20 cellular contexts compared by ENCODE assay signal in the genomic region with DNA sequence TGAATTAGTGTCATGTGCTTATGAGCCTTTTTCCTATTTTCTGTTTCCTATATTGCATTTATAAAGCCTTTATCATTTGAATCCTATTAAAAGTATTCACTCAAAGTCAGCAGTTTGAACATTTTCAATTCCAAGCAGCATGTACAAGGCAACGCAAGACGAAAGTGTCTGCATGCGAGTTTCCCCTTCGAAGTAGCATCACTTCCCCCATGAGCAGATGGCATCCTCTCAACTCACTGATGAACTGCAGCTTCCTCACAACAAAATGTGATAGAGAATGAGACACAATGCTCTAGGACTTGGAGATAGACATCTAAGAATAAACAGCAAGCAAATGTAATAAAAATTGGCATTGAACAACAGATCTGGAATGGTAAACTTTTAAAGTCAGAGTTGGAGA.
DNase-seq lines count a peak whose midpoint lies in the region; ATAC-seq, FAIRE-seq and TF ChIP-seq lines count a peak whose summit lies in the region.
"Had no signal": no experiment of that assay in that cellular context is flagged by ENCODE, and none has a peak within 500 bp of the region (broad histone marks: within the 10 kb centered on the region; RNA-seq: fewer than 3 reads in every experiment).

No MANE protein-coding gene starts in this region.

- FAIRE-seq in GM12891 (lab: Jason Lieb, UNC): no peak
- FAIRE-seq: HTR-8/SVneo had no signal

- DNase-seq in GM12865 (ENCODE audit: low read depth) (peak; percentile 41), NOMO-1 (lab: John Stamatoyannopoulos, UW; ENCODE audit: unreplicated experiment in 2 of 2) (peak; percentile 42 to 62), psoas muscle (no peak), GM12891 (ENCODE audit: insufficient read length, low spot score) (no peak)
- DNase-seq in activated effector memory CD4-positive, alpha-beta T cell treated with Interleukin-2 at 50 U/mL for 16 hours: no peak
- DNase-seq: BE2C; Calu3; CD4-positive, alpha-beta memory T cell; DMS53; NCI-H1417 treated with DMSO at 0.1 percent for 48 hours; NCI-H2081; NCI-H510A treated with DMSO at 0.1 percent for 48 hours; NCI-H82; OCI-M1; RPMI8226; SIG-M5 had no signal

- no peaks in the 10 kb centered on the region for H3K4me1 ChIP-seq in psoas muscle
- H3K4me1 ChIP-seq: BE2C, HAP-1 had no signal

- 81 to 90% (median 88%) methylated on average over 4 of the region's 4 CpGs for WGBS in psoas muscle, 3 donors

- H3K4me3 ChIP-seq in GM12865 (ENCODE audit: low read depth, low read length) (no peak overlapping the region), psoas muscle (no peak overlapping the region)
- H3K4me3 ChIP-seq: HAP-1 had no signal

- TF ChIP-seq POLR2A in GM12891 (IDR thresholded peaks at IDR 0.05; ENCODE audit: low read depth, low read length): no peak

- H3K9me3 Mint-ChIP-seq in dendritic cell treated with granulocyte-macrophage colony-stimulating factor and Interleukin-4, amounts not matched to agents 40 ng/mL and 50 ng/mL, for 4 days: no peaks in the 10 kb centered on the region
- H3K9me3 Mint-ChIP-seq: CD4-positive, alpha-beta memory T cell had no signal

- H3K27ac Mint-ChIP-seq in dendritic cell treated with granulocyte-macrophage colony-stimulating factor and Interleukin-4, amounts not matched to agents 40 ng/mL and 50 ng/mL, for 4 days: peak overlapping the region; percentile 66
- H3K27ac Mint-ChIP-seq: CD4-positive, alpha-beta memory T cell had no signal

- H3K36me3 Mint-ChIP-seq in dendritic cell treated with granulocyte-macrophage colony-stimulating factor and Interleukin-4, amounts not matched to agents 40 ng/mL and 50 ng/mL, for 4 days (ENCODE audit: low read depth): peaks cover 5% of the 10 kb centered on the region

- ATAC-seq in psoas muscle: no peak
- ATAC-seq in GM19351 (IDR thresholded peaks at IDR 0.05; ENCODE audit: unreplicated experiment): no peak

- H3K36me3 ChIP-seq in psoas muscle (ENCODE audit: insufficient read depth in 1 of 2, low read depth in 1 of 2): no peaks in the 10 kb centered on the region
- H3K36me3 ChIP-seq: BE2C, HAP-1 had no signal

- no peak for TF ChIP-seq CTCF in GM12865 (IDR thresholded peaks at IDR 0.05; ENCODE audit: insufficient read depth, low read depth, low read length, missing control alignments)
- TF ChIP-seq CTCF in psoas muscle (IDR thresholded peaks at IDR 0.05): no peak

- no peak overlapping the region for H3K4me3 Mint-ChIP-seq in dendritic cell treated with granulocyte-macrophage colony-stimulating factor and Interleukin-4, amounts not matched to agents 40 ng/mL and 50 ng/mL, for 4 days
- H3K4me3 Mint-ChIP-seq: CD4-positive, alpha-beta memory T cell had no signal

- intact Hi-C loops in dendritic cell treated with granulocyte-macrophage colony-stimulating factor and Interleukin-4, amounts not matched to agents 40 ng/mL and 50 ng/mL, for 4 days (cut with micrococcal nuclease): no loop called here
- intact Hi-C loops in psoas muscle (cut with DNase I): no loop called here

- peaks cover 32% of the 10 kb centered on the region for H3K4me1 Mint-ChIP-seq in dendritic cell treated with granulocyte-macrophage colony-stimulating factor and Interleukin-4, amounts not matched to agents 40 ng/mL and 50 ng/mL, for 4 days (ENCODE audit: low read depth)
- H3K4me1 Mint-ChIP-seq: CD4-positive, alpha-beta memory T cell had no signal

- no peaks in the 10 kb centered on the region for H3K27me3 ChIP-seq in psoas muscle (ENCODE audit: insufficient read depth in 3 of 3, low read length in 2 of 3)
- H3K27me3 ChIP-seq: BE2C had no signal

- peak overlapping the region; percentile 18 for H3K27ac ChIP-seq in psoas muscle

- H3K27me3 Mint-ChIP-seq in dendritic cell treated with granulocyte-macrophage colony-stimulating factor and Interleukin-4, amounts not matched to agents 40 ng/mL and 50 ng/mL, for 4 days: peaks cover 26% of the 10 kb centered on the region

- H3K9me3 ChIP-seq in psoas muscle: no peaks in the 10 kb centered on the region
- H3K9me3 ChIP-seq: BE2C, HAP-1 had no signal

TF ChIP-seq in GM12891, 5 proteins besides CTCF, POLR2A, EP300 and RAD21:
- TF ChIP-seq POLR2AphosphoS5 (IDR thresholded peaks at IDR 0.05; ENCODE audit: low read depth, low read length): no peak
- TF ChIP-seq TAF1 (IDR thresholded peaks at IDR 0.05; ENCODE audit: low read depth, low read length): no peak
- TF ChIP-seq SPI1 (IDR thresholded peaks at IDR 0.05; ENCODE audit: low read depth, low read length): no peak
- no peak for TF ChIP-seq POU2F2 (IDR thresholded peaks at IDR 0.05; ENCODE audit: low read depth, low read length)
- no peak for TF ChIP-seq PAX5 (IDR thresholded peaks at IDR 0.05; ENCODE audit: insufficient read depth, low read length, severe bottlenecking)

Comparison
In these comparisons a context has a peak if more than half of its experiments do, and no peak if none do; other contexts are left out.
1. DNase-seq: peak in GM12865 (single experiment) and NOMO-1 (2 of 2); none in psoas muscle (0 of 2), GM12891 (single experiment) and activated effector memory CD4-positive, alpha-beta T cell treated with Interleukin-2 at 50 U/mL for 16 hours (single experiment).